In the genomic region with DNA sequence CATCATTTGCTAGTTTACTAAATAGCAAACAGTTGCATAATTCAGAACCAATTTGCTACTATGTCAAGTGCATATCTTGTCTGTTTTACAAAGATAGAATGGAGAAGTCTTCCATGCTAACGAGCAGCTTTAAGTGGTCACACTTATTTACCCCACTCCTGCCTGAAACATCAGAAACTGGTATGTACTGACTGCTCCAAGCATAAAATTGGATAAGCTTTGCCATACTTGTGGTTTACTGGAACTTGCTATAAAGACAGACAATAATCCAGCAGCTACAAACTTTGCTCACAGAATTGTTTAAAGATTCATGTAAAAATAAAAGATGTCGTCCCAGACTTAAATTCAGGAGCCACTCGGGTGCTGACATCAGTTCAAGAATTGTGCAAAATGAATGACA, we compare ENCODE assay signal across 1 cellular context.
TF ChIP-seq lines count a peak whose summit lies in the region.

No MANE protein-coding gene starts in this region.

TF ChIP-seq in HepG2, 621 proteins besides CTCF, POLR2A, EP300 and RAD21:
- TF ChIP-seq KDM5B (CRISPR knock-in tag; IDR thresholded peaks at IDR 0.05; ENCODE audit: borderline replicate concordance), result no peak
- TF ChIP-seq, protein P1, sequence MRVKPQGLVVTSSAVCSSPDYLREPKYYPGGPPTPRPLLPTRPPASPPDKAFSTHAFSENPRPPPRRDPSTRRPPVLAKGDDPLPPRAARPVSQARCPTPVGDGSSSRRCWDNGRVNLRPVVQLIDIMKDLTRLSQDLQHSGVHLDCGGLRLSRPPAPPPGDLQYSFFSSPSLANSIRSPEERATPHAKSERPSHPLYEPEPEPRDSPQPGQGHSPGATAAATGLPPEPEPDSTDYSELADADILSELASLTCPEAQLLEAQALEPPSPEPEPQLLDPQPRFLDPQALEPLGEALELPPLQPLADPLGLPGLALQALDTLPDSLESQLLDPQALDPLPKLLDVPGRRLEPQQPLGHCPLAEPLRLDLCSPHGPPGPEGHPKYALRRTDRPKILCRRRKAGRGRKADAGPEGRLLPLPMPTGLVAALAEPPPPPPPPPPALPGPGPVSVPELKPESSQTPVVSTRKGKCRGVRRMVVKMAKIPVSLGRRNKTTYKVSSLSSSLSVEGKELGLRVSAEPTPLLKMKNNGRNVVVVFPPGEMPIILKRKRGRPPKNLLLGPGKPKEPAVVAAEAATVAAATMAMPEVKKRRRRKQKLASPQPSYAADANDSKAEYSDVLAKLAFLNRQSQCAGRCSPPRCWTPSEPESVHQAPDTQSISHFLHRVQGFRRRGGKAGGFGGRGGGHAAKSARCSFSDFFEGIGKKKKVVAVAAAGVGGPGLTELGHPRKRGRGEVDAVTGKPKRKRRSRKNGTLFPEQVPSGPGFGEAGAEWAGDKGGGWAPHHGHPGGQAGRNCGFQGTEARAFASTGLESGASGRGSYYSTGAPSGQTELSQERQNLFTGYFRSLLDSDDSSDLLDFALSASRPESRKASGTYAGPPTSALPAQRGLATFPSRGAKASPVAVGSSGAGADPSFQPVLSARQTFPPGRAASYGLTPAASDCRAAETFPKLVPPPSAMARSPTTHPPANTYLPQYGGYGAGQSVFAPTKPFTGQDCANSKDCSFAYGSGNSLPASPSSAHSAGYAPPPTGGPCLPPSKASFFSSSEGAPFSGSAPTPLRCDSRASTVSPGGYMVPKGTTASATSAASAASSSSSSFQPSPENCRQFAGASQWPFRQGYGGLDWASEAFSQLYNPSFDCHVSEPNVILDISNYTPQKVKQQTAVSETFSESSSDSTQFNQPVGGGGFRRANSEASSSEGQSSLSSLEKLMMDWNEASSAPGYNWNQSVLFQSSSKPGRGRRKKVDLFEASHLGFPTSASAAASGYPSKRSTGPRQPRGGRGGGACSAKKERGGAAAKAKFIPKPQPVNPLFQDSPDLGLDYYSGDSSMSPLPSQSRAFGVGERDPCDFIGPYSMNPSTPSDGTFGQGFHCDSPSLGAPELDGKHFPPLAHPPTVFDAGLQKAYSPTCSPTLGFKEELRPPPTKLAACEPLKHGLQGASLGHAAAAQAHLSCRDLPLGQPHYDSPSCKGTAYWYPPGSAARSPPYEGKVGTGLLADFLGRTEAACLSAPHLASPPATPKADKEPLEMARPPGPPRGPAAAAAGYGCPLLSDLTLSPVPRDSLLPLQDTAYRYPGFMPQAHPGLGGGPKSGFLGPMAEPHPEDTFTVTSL (CRISPR knock-in tag; IDR thresholded peaks at IDR 0.05; ENCODE audit: borderline replicate concordance), result no peak
- TF ChIP-seq XBP1 (CRISPR knock-in tag; IDR thresholded peaks at IDR 0.05), result no peak
- TF ChIP-seq ZNF260 (CRISPR knock-in tag; IDR thresholded peaks at IDR 0.05; ENCODE audit: borderline replicate concordance, low read depth), result no peak
- no peak for TF ChIP-seq HDAC6 (IDR thresholded peaks at IDR 0.05; ENCODE audit: low read depth, low read length)
- TF ChIP-seq, protein P2, sequence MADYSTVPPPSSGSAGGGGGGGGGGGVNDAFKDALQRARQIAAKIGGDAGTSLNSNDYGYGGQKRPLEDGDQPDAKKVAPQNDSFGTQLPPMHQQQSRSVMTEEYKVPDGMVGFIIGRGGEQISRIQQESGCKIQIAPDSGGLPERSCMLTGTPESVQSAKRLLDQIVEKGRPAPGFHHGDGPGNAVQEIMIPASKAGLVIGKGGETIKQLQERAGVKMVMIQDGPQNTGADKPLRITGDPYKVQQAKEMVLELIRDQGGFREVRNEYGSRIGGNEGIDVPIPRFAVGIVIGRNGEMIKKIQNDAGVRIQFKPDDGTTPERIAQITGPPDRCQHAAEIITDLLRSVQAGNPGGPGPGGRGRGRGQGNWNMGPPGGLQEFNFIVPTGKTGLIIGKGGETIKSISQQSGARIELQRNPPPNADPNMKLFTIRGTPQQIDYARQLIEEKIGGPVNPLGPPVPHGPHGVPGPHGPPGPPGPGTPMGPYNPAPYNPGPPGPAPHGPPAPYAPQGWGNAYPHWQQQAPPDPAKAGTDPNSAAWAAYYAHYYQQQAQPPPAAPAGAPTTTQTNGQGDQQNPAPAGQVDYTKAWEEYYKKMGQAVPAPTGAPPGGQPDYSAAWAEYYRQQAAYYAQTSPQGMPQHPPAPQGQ (CRISPR knock-in tag; IDR thresholded peaks at IDR 0.05; ENCODE audit: borderline replicate concordance), result no peak
- no peak for TF ChIP-seq CCAR2 (optimal IDR thresholded peaks at IDR 0.05; ENCODE audit: low read depth, low read length)
- TF ChIP-seq ZMAT3 (CRISPR knock-in tag; conservative IDR thresholded peaks at IDR 0.05), result no peak
- TF ChIP-seq, protein P3, sequence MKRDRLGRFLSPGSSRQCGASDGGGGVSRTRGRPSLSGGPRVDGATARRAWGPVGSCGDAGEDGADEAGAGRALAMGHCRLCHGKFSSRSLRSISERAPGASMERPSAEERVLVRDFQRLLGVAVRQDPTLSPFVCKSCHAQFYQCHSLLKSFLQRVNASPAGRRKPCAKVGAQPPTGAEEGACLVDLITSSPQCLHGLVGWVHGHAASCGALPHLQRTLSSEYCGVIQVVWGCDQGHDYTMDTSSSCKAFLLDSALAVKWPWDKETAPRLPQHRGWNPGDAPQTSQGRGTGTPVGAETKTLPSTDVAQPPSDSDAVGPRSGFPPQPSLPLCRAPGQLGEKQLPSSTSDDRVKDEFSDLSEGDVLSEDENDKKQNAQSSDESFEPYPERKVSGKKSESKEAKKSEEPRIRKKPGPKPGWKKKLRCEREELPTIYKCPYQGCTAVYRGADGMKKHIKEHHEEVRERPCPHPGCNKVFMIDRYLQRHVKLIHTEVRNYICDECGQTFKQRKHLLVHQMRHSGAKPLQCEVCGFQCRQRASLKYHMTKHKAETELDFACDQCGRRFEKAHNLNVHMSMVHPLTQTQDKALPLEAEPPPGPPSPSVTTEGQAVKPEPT (CRISPR knock-in tag; IDR thresholded peaks at IDR 0.05; ENCODE audit: low read depth), result no peak
- no peak for TF ChIP-seq ZFP1 (CRISPR knock-in tag; IDR thresholded peaks at IDR 0.05)
- TF ChIP-seq, protein P4, sequence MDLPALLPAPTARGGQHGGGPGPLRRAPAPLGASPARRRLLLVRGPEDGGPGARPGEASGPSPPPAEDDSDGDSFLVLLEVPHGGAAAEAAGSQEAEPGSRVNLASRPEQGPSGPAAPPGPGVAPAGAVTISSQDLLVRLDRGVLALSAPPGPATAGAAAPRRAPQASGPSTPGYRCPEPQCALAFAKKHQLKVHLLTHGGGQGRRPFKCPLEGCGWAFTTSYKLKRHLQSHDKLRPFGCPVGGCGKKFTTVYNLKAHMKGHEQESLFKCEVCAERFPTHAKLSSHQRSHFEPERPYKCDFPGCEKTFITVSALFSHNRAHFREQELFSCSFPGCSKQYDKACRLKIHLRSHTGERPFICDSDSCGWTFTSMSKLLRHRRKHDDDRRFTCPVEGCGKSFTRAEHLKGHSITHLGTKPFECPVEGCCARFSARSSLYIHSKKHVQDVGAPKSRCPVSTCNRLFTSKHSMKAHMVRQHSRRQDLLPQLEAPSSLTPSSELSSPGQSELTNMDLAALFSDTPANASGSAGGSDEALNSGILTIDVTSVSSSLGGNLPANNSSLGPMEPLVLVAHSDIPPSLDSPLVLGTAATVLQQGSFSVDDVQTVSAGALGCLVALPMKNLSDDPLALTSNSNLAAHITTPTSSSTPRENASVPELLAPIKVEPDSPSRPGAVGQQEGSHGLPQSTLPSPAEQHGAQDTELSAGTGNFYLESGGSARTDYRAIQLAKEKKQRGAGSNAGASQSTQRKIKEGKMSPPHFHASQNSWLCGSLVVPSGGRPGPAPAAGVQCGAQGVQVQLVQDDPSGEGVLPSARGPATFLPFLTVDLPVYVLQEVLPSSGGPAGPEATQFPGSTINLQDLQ (CRISPR knock-in tag; IDR thresholded peaks at IDR 0.05), result no peak
